Comparison of ENCODE assay signal across 12 cellular contexts in the genomic region with DNA sequence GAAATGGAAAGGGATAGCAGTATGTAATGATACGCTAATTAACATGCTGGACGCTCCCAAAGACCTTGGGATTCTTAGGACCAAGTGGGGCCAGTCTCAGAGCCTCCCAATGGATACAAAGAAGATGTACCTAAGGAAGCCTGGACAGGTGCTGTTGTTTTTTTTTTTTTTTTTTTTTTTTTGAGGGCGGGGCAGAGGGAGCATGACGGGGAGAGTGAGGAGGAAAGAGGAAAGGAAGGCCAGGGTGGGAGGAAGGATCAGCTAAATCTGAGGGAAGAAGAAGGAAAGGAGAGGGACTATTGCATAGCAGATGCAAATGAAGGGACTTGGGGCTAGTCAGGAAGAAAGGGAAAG. TPM values are rescaled to one million over a fixed set of nuclear protein-coding genes. Genes with fewer than 3 reads are reported as not detected.
DNase-seq lines count a peak whose midpoint lies in the region; ATAC-seq and TF ChIP-seq lines count a peak whose summit lies in the region.
"Had no signal": no experiment of that assay in that cellular context is flagged by ENCODE, and none has a peak within 500 bp of the region (broad histone marks: within the 10 kb centered on the region; RNA-seq: fewer than 3 reads in every experiment).

No MANE protein-coding gene starts in this region.

- TF ChIP-seq CTCF in Caco-2 (IDR thresholded peaks at IDR 0.05; ENCODE audit: insufficient read depth in 1 of 2, low read depth in 1 of 2, low read length in 1 of 2, severe bottlenecking in 1 of 2, unreplicated experiment in 1 of 2) (no peak), Peyer's patch (IDR thresholded peaks at IDR 0.05) (no peak), dorsolateral prefrontal cortex (IDR thresholded peaks at IDR 0.05 in 54 of 56, conservative IDR thresholded peaks at IDR 0.05 in 2 of 56; ENCODE audit: low read depth in 1 of 56, partially characterized antibody in 56 of 56) (no peak), psoas muscle (IDR thresholded peaks at IDR 0.05) (no peak)

- 49 to 78% (median 55%) methylated on average over 3 to 4 of the region's 4 CpGs for WGBS in psoas muscle, 3 donors

- H3K4me3 ChIP-seq in Caco-2 (ENCODE audit: low read depth, low read length), result no peak overlapping the region
- H3K4me3 ChIP-seq in Peyer's patch, result no peak overlapping the region
- H3K4me3 ChIP-seq in dorsolateral prefrontal cortex, result peak overlapping the region in 38 of 59 donors; percentile 5 to 100 (median 96)
- no peak overlapping the region for H3K4me3 ChIP-seq in psoas muscle

- intact Hi-C loops in Caco-2 (cut with micrococcal nuclease; ENCODE audit: unreplicated experiment), result no loop called here
- intact Hi-C loops in dorsolateral prefrontal cortex (cut with DNase I), result loop anchor here in 1 of 2 donors (2.0 kb wide), 1 partner anchor 35 kb away; the partner anchor contains the start of gene HES7
- intact Hi-C loops in psoas muscle (cut with DNase I), result no loop called here
- intact Hi-C loops in sciatic nerve (cut with DNase I), result no loop called here

- CTCF ChIA-PET in Caco-2 (lab: Charles Lee), result no interaction called here

- H3K36me3 Mint-ChIP-seq in Caco-2 (ENCODE audit: insufficient read depth, unreplicated experiment), result peaks cover 29% of the 10 kb centered on the region

- H3K27me3 Mint-ChIP-seq in Caco-2 (ENCODE audit: insufficient read depth, unreplicated experiment), result no peaks in the 10 kb centered on the region

- no peak overlapping the region for H3K27ac Mint-ChIP-seq in Caco-2 (ENCODE audit: unreplicated experiment)

- BruUV-seq in Caco-2 (replicated peaks; lab: Mats Ljungman, UMichigan), result no TSS peak

- no peaks in the 10 kb centered on the region for H3K36me3 ChIP-seq in Caco-2 (ENCODE audit: control insufficient read depth, insufficient read depth, low read length)
- H3K36me3 ChIP-seq in Peyer's patch, result peaks cover 0 to 22% (median 0%) of the 10 kb centered on the region in 3 donors
- H3K36me3 ChIP-seq in psoas muscle (ENCODE audit: insufficient read depth in 1 of 2, low read depth in 1 of 2), result peaks cover 0 to 26% of the 10 kb centered on the region in 2 donors

- no peak for TF ChIP-seq POLR2A in Peyer's patch (IDR thresholded peaks at IDR 0.05)

- DNase-seq in Caco-2 (no peak), Peyer's patch (no peak), dorsolateral prefrontal cortex (no peak), psoas muscle (peak in 1 of 2 donors; percentile 1), NCI-H187 (lab: John Stamatoyannopoulos, UW) (no peak), occipital lobe (lab: John Stamatoyannopoulos, UW) (no peak), sciatic nerve (ENCODE audit: low spot score) (no peak), OCI-M2 (lab: John Stamatoyannopoulos, UW; ENCODE audit: unreplicated experiment) (no peak)
- DNase-seq: DMS79, NCI-H1930 had no signal

- H3K4me3 Mint-ChIP-seq in Caco-2 (ENCODE audit: unreplicated experiment), result peak overlapping the region; percentile 49

- POLR2A ChIA-PET in Caco-2 (lab: Charles Lee), result interaction anchor here (1.7 kb wide), 1 partner anchor 13 kb away, joined by 5 read pairs; no protein-coding TSS in a partner anchor

- peak overlapping the region; percentile 8 to 100 (median 78) for H3K27ac ChIP-seq in Peyer's patch
- H3K27ac ChIP-seq in dorsolateral prefrontal cortex, result peak overlapping the region in 47 of 59 donors; percentile 26 to 100 (median 100)
- peak overlapping the region; percentile 100 for H3K27ac ChIP-seq in psoas muscle

- H3K4me1 ChIP-seq in Caco-2, result peaks cover 14% of the 10 kb centered on the region
- peaks cover 9 to 58% (median 20%) of the 10 kb centered on the region in 4 donors for H3K4me1 ChIP-seq in Peyer's patch
- H3K4me1 ChIP-seq in psoas muscle, result peaks cover 38% of the 10 kb centered on the region

- H3K4me1 Mint-ChIP-seq in Caco-2 (ENCODE audit: low read depth, unreplicated experiment), result peaks cover 5% of the 10 kb centered on the region

- ATAC-seq in psoas muscle (no peak), sciatic nerve (no peak)

- H3K9me3 ChIP-seq in Caco-2 (no peaks in the 10 kb centered on the region), Peyer's patch (no peaks in the 10 kb centered on the region), psoas muscle (no peaks in the 10 kb centered on the region)

- no peaks in the 10 kb centered on the region for H3K9me3 Mint-ChIP-seq in Caco-2 (ENCODE audit: unreplicated experiment)

- no peaks in the 10 kb centered on the region for H3K27me3 ChIP-seq in Caco-2 (replicated peaks; ENCODE audit: control insufficient read depth, insufficient read depth, low read length)
- no peaks in the 10 kb centered on the region for H3K27me3 ChIP-seq in Peyer's patch
- H3K27me3 ChIP-seq in dorsolateral prefrontal cortex, result no peaks in the 10 kb centered on the region
- no peaks in the 10 kb centered on the region for H3K27me3 ChIP-seq in psoas muscle (ENCODE audit: insufficient read depth in 3 of 3, low read length in 2 of 3)

RNA-seq across cellular contexts. Expression of gene VAMP2, which starts 2.5 kb away (rescaled TPM):
- total RNA-seq in Caco-2 (2022), result 10.5 and 12.2 TPM in 2 replicates
- total RNA-seq in Peyer's patch, result 10 to 100 TPM; 10.7 to 40.2 (median 32.4) TPM
- total RNA-seq in dorsolateral prefrontal cortex, result 100 to 1,000 TPM; 264 to 763 (median 490) TPM
- 10 to 100 TPM; 39.7 to 59.2 (median 49.8) TPM for total RNA-seq in psoas muscle
- polyA plus RNA-seq in psoas muscle, result 10 to 100 TPM; 33.2 to 49.5 (median 35.2) TPM
- total RNA-seq in occipital lobe, result 27.9 TPM
- 108 TPM for total RNA-seq in sciatic nerve

RNA-seq across cellular contexts. Expression of gene PER1, which starts 8.0 kb away (rescaled TPM):
- 10.6 and 10.8 TPM in 2 replicates for total RNA-seq in Caco-2 (2022)
- total RNA-seq in Peyer's patch, result 100 to 1,000 TPM in 3 of 4 donors, 10 to 100 TPM in 1; 67.6 to 143 (median 119) TPM
- total RNA-seq in dorsolateral prefrontal cortex, result 100 to 1,000 TPM in 74 of 120 experiments, 10 to 100 TPM in 46; 46.9 to 218 (median 112) TPM
- total RNA-seq in psoas muscle, result 100 to 1,000 TPM in 3 of 4 donors, 10 to 100 TPM in 1; 48.9 to 278 (median 166) TPM
- polyA plus RNA-seq in psoas muscle, result 100 to 1,000 TPM; 133 to 173 (median 145) TPM
- total RNA-seq in occipital lobe, result 7.8 TPM
- 182 TPM for total RNA-seq in sciatic nerve

RNA-seq across cellular contexts. Expression of gene TMEM107, which starts 16.0 kb away (rescaled TPM):
- total RNA-seq in Caco-2 (2022), result 5.4 TPM in 2 replicates
- 10 to 100 TPM in 3 of 4 donors, 1 to 10 TPM in 1; 6.5 to 27.2 (median 16.4) TPM for total RNA-seq in Peyer's patch
- total RNA-seq in dorsolateral prefrontal cortex, result 10 to 100 TPM in 119 of 120 experiments, 1 to 10 TPM in 1; 9.1 to 25.9 (median 17.1) TPM
- total RNA-seq in psoas muscle, result 1 to 10 TPM; 1.2 to 4.7 (median 2.9) TPM
- polyA plus RNA-seq in psoas muscle, result 1 to 10 TPM; 1.5 to 1.9 (median 1.8) TPM
- 35.9 TPM for total RNA-seq in occipital lobe
- 23.0 TPM for total RNA-seq in sciatic nerve

RNA-seq across cellular contexts. Expression of gene BORCS6, which starts 29.8 kb away (rescaled TPM):
- total RNA-seq in Caco-2 (2022), result 4.2 and 4.7 TPM in 2 replicates
- total RNA-seq in Peyer's patch, result 10 to 100 TPM; 12.6 to 22.6 (median 17.9) TPM
- total RNA-seq in dorsolateral prefrontal cortex, result 10 to 100 TPM in 5 of 120 experiments, 1 to 10 TPM in 115; 5.2 to 10.9 (median 8.0) TPM
- total RNA-seq in psoas muscle, result 10 to 100 TPM in 1 of 4 donors, 1 to 10 TPM in 3; 8.8 to 11.2 (median 9.7) TPM
- 10 to 100 TPM; 12.2 to 19.3 (median 13.7) TPM for polyA plus RNA-seq in psoas muscle
- 4.8 TPM for total RNA-seq in occipital lobe
- total RNA-seq in sciatic nerve, result 14.4 TPM

RNA-seq across cellular contexts. Expression of gene HES7, which starts 36.3 kb away (rescaled TPM):
- total RNA-seq in Caco-2 (2022) (not detected in 2 replicates), Peyer's patch (not detected), dorsolateral prefrontal cortex (1 to 10 TPM in 88 of 120 experiments, under 1 TPM in 29, not detected in 3; 0.28 to 5.9 (median 1.7) TPM), psoas muscle (under 1 TPM in 1 of 4 donors, not detected in 3; 0.30 TPM), occipital lobe (0.31 TPM), sciatic nerve (1.1 TPM)
- under 1 TPM in 1 of 3 donors, not detected in 2; 0.10 TPM for polyA plus RNA-seq in psoas muscle
- total RNA-seq: renal cortical epithelial cell had no signal
- polyA plus RNA-seq: fibroblast of lung had no signal

Comparison
In these comparisons a context has a peak if more than half of its experiments do, and no peak if none do; other contexts are left out.
1. H3K4me3 ChIP-seq: peak in dorsolateral prefrontal cortex (38 of 59); none in Caco-2 (single experiment), Peyer's patch (0 of 4) and psoas muscle (single experiment).
2. Peak in every context shown above with its lines, with median percentiles within 50 percentile points of each other: H3K27ac ChIP-seq.